ENCODE assay signal across 12 cellular contexts in the genomic region with DNA sequence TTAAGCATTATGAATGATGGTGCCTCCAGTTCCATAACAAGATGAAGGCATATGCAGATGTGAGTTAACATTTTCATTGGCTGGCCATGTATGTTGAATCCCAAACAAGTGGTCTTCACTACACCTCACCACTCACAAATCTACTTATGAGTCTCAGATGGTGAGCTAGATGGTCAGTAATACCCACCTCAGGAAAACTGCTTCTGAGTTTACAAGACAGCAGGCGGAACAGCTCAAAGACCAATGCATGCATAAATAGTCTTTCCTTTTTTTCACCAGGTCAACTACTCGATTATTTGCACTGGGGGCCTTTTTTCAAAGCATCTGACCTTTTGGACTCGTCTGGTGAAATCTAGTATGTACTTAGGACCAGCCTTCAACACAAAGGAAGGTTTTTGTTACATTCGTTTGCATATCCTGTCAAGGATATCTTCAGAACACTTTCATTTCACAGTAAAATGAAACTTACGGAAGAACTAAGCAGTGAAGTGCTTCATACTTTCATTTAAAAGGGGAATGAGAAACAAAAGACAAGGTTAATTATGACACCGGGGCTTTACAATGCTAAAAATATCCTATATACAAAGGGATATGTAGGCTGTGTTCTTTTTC. TPM values are rescaled to one million over a fixed set of nuclear protein-coding genes. Genes with fewer than 3 reads are reported as not detected.
DNase-seq lines count a peak whose midpoint lies in the region; ATAC-seq, FAIRE-seq and TF ChIP-seq lines count a peak whose summit lies in the region.
"Had no signal": no experiment of that assay in that cellular context is flagged by ENCODE, and none has a peak within 500 bp of the region (broad histone marks: within the 10 kb centered on the region; RNA-seq: fewer than 3 reads in every experiment).

No MANE protein-coding gene starts in this region.

- no peaks in the 10 kb centered on the region for H3K9me3 Mint-ChIP-seq in activated B cell treated with CpG ODN at 0.5 μM for 24 hours

- no peaks in the 10 kb centered on the region for H3K36me3 Mint-ChIP-seq in activated B cell treated with CpG ODN at 0.5 μM for 24 hours (ENCODE audit: low read depth)

- ATAC-seq in HG02973 (IDR thresholded peaks at IDR 0.05; ENCODE audit: unreplicated experiment) (peak; percentile 83), activated B cell treated with CpG ODN at 0.5 μM for 24 hours (ENCODE audit: low read depth) (peak; percentile 72), Right ventricle myocardium inferior (no peak)

- DNase-seq in GM06990 (ENCODE audit: extremely low read depth, insufficient read length) (peak; percentile 72), GM19239 (ENCODE audit: insufficient read length, low spot score) (peak; percentile 5), activated B cell treated with CpG ODN at 0.5 μM for 24 hours (no peak), SW480 (ENCODE audit: low spot score) (no peak), urothelium cell line (ENCODE audit: low spot score) (no peak), Right ventricle myocardium inferior (ENCODE audit: missing footprints) (no peak), GM03348 (ENCODE audit: low spot score) (no peak)
- DNase-seq: EL; MV-4-11; stimulated activated CD4-positive, alpha-beta T cell treated with anti-CD3 and anti-CD28 coated beads, Interleukin-2, amount 100 ng/mL, for 24 hours had no signal

- peak overlapping the region; percentile 44 for H3K4me3 ChIP-seq in GM06990 (replicated peaks; ENCODE audit: low read depth, low read length)

- peak overlapping the region; percentile 88 for H3K27ac Mint-ChIP-seq in activated B cell treated with CpG ODN at 0.5 μM for 24 hours

- H3K27me3 Mint-ChIP-seq in activated B cell treated with CpG ODN at 0.5 μM for 24 hours = no peaks in the 10 kb centered on the region

- no peaks in the 10 kb centered on the region for H3K27me3 ChIP-seq in GM06990 (replicated peaks; ENCODE audit: control insufficient read depth, insufficient read depth, low read length)

- intact Hi-C loops in activated B cell treated with CpG ODN at 0.5 μM for 24 hours (cut with micrococcal nuclease) = loop anchor here (1.0 kb wide), 1 partner anchor 23 kb away; no protein-coding TSS in a partner anchor
- intact Hi-C loops in Right ventricle myocardium inferior (cut with DNase I) = no loop called here

- POLR2A ChIA-PET in activated B cell treated with CpG ODN at 0.5 μM for 24 hours (lab: Charles Lee) = interaction anchor here (0.6 kb wide), 1 partner anchor 47 kb away, joined by 3 read pairs; no protein-coding TSS in a partner anchor

- FAIRE-seq in GM19239 (lab: Jason Lieb, UNC) (peak; percentile 100), urothelium cell line (lab: Jason Lieb, UNC) (no peak)

- no peak for TF ChIP-seq CTCF in GM06990 (IDR thresholded peaks at IDR 0.05; ENCODE audit: insufficient read depth, low read length, poor library complexity, severe bottlenecking)
- TF ChIP-seq CTCF in activated B cell treated with CpG ODN at 0.5 μM for 24 hours (IDR thresholded peaks at IDR 0.05) = no peak

- H3K4me3 Mint-ChIP-seq in activated B cell treated with CpG ODN at 0.5 μM for 24 hours = peak overlapping the region; percentile 64

- peaks cover 18% of the 10 kb centered on the region for H3K4me1 Mint-ChIP-seq in activated B cell treated with CpG ODN at 0.5 μM for 24 hours

- CTCF ChIA-PET in activated B cell treated with CpG ODN at 0.5 μM for 24 hours (lab: Charles Lee) = no interaction called here

- H3K36me3 ChIP-seq in GM06990 (ENCODE audit: control insufficient read depth, insufficient read depth, low read length) = no peaks in the 10 kb centered on the region

RNA-seq across cellular contexts. Expression of a gene that starts 23.1 kb away (rescaled TPM):
- total RNA-seq in activated B cell treated with CpG ODN at 0.5 μM for 24 hours (4.6 and 5.4 TPM in 2 replicates), Right ventricle myocardium inferior (0.68 TPM)
- total RNA-seq: kidney epithelial cell had no signal

RNA-seq across cellular contexts. Expression of a gene that starts 52.6 kb away (rescaled TPM):
- 33.9 and 37.7 TPM in 2 replicates for total RNA-seq in activated B cell treated with CpG ODN at 0.5 μM for 24 hours
- 4.7 TPM for total RNA-seq in Right ventricle myocardium inferior

Comparison
In these comparisons a context has a peak if more than half of its experiments do, and no peak if none do; other contexts are left out.
1. DNase-seq: peak in GM06990 (single experiment) and GM19239 (single experiment); none in activated B cell treated with CpG ODN at 0.5 μM for 24 hours (single experiment), SW480 (single experiment), urothelium cell line (single experiment), Right ventricle myocardium inferior (single experiment) and GM03348 (single experiment).